In the genomic region with DNA sequence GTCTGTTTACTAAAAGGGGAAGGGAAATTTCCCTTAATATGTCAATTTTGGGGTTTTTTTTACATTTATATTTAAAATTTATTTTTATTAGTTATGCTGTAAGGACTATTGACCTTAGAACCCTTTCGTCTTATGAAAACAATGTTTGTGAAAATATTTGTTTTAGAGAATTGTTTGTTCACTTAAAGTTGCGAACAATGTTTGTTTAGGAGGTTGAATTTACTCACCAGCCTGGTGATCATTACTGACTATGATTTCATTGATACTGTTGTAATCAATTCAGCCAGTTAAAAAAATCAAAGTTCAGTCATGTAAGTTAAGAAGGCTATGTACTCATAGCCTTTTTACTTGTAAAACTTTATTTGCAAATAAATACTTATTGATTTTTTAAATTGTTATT, we compare ENCODE assay signal across 31 cellular contexts.
"Had no signal": no experiment of that assay in that cellular context is flagged by ENCODE, and none has a peak within 500 bp of the region (broad histone marks: within the 10 kb centered on the region; RNA-seq: fewer than 3 reads in every experiment).

No MANE protein-coding gene starts in this region.

- H3K27ac ChIP-seq: ascending aorta, breast epithelium, cardiac muscle cell, colonic mucosa, dorsolateral prefrontal cortex, esophagus muscularis mucosa, foreskin keratinocyte, gastroesophageal sphincter, heart right ventricle had no signal

- ATAC-seq: activated naive CD4-positive, alpha-beta T cell treated with anti-CD3 and anti-CD28 coated beads, Interleukin-2, amount 50 U/mL, for 72 hours; activated T-cell treated with anti-CD3 and anti-CD28 coated beads, Interleukin-2, amount 50 U/mL, for 72 hours; foreskin keratinocyte; gastroesophageal sphincter; heart right ventricle; T-helper 17 cell; WTC11 had no signal

- H3K4me1 ChIP-seq: ascending aorta, breast epithelium, colonic mucosa, esophagus muscularis mucosa, foreskin keratinocyte, gastroesophageal sphincter, heart right ventricle had no signal

- H3K36me3 ChIP-seq: ascending aorta, breast epithelium, cardiac muscle cell, colonic mucosa, esophagus muscularis mucosa, gastroesophageal sphincter, heart right ventricle had no signal

- H3K27me3 ChIP-seq: ascending aorta, breast epithelium, cardiac muscle cell, colonic mucosa, esophagus muscularis mucosa, foreskin keratinocyte, gastroesophageal sphincter, heart right ventricle had no signal

- H3K9me3 ChIP-seq: ascending aorta, breast epithelium, colonic mucosa, esophagus muscularis mucosa, gastroesophageal sphincter, heart right ventricle had no signal

- H3K4me3 ChIP-seq: ascending aorta, breast epithelium, cardiac muscle cell, colonic mucosa, dorsolateral prefrontal cortex, esophagus muscularis mucosa, gastroesophageal sphincter, heart right ventricle had no signal

- DNase-seq: activated CD4-positive, alpha-beta memory T cell treated with anti-CD3 and anti-CD28 coated beads, Interleukin-2, amount 10 ng/mL, durations not matched to agents 7 days and 5 days; activated CD4-positive, alpha-beta T cell treated with anti-CD3 and anti-CD28 coated beads for 1 hour; activated CD4-positive, alpha-beta T cell treated with anti-CD3 and anti-CD28 coated beads for 4 hours; activated CD4-positive, alpha-beta T cell treated with anti-CD3 and anti-CD28 coated beads, Interleukin-2, amount 10 ng/mL, durations not matched to agents 7 days and 5 days; activated CD4-positive, alpha-beta T cell treated with anti-CD3 and anti-CD28 coated beads, Interleukin-2, amount 50 U/mL, for 4 hours; activated CD8-positive, alpha-beta memory T cell treated with anti-CD3 and anti-CD28 coated beads, Interleukin-2, amount 50 U/mL, for 48 hours; activated gamma-delta T cell; activated naive CD4-positive, alpha-beta T cell; activated naive CD4-positive, alpha-beta T cell treated with anti-CD3 and anti-CD28 coated beads, Interleukin-2, amount 10 ng/mL, durations not matched to agents 7 days and 5 days; activated naive CD8-positive, alpha-beta T cell treated with anti-CD3 and anti-CD28 coated beads, Interleukin-2, amount 10 ng/mL, durations not matched to agents 7 days and 5 days; activated T-cell treated with anti-CD3 and anti-CD28 coated beads for 4 hours; activated T-cell treated with anti-CD3 and anti-CD28 coated beads, Interleukin-2, amount 50 U/mL, for 24 hours; activated T-cell treated with anti-CD3 and anti-CD28 coated beads, Interleukin-2, amount 50 U/mL, for 72 hours; central memory CD4-positive, alpha-beta T cell; cerebellar nuclear complex; colonic mucosa; dorsolateral prefrontal cortex; effector memory CD4-positive, alpha-beta T cell; endodermal cell; erythroblast; foreskin keratinocyte; heart right ventricle; T-helper 1 cell; T-helper 17 cell had no signal
